In genomic region chr9:116687762-116688160, GRCh38 we compare ENCODE assay signal across 8 cellular contexts. TPM values are rescaled to one million over a fixed set of nuclear protein-coding genes. Genes with fewer than 3 reads are reported as not detected.
DNase-seq lines count a peak whose midpoint lies in the region; ATAC-seq, FAIRE-seq and TF ChIP-seq lines count a peak whose summit lies in the region.

No MANE protein-coding gene starts in this region.

- no peak for TF ChIP-seq CTCF in endothelial cell of umbilical vein (IDR thresholded peaks at IDR 0.05; ENCODE audit: extremely low read depth in 1 of 2, insufficient read depth in 1 of 2, low read depth in 1 of 2, low read length in 2 of 2)

- H3K27ac ChIP-seq in endothelial cell of umbilical vein (ENCODE audit: insufficient read depth, low read depth, low read length), result no peak overlapping the region

- no peaks in the 10 kb centered on the region for H3K27me3 Mint-ChIP-seq in naive thymus-derived CD8-positive, alpha-beta T cell

- peak in 1 of 2 donors; percentile 2 for ATAC-seq in naive thymus-derived CD8-positive, alpha-beta T cell

- POLR2A ChIA-PET in endothelial cell of umbilical vein (lab: Charles Lee), result no interaction called here
- POLR2A ChIA-PET in naive thymus-derived CD8-positive, alpha-beta T cell (lab: Charles Lee), result no interaction called here

- H3K4me3 ChIP-seq in endothelial cell of umbilical vein (replicated peaks in 1 of 3; ENCODE audit: insufficient read depth in 1 of 3, low read depth in 1 of 3, low read length in 3 of 3), result peak overlapping the region; percentile 65 to 82 (median 73)

- intact Hi-C loops in endothelial cell of umbilical vein (cut with micrococcal nuclease), result no loop called here

- no peaks in the 10 kb centered on the region for H3K9me1 ChIP-seq in endothelial cell of umbilical vein (replicated peaks; ENCODE audit: control insufficient read depth, extremely low read depth, insufficient read depth, low read length)

- peaks cover 11% of the 10 kb centered on the region for H3K4me1 ChIP-seq in endothelial cell of umbilical vein (ENCODE audit: control insufficient read depth, extremely low read depth, insufficient read depth, low read length)

- no TSS peak for BruUV-seq in endothelial cell of umbilical vein (replicated peaks; lab: Mats Ljungman, UMichigan)

- H4K20me1 ChIP-seq in endothelial cell of umbilical vein (replicated peaks; ENCODE audit: control insufficient read depth, extremely low read depth, insufficient read depth, low read length), result peaks cover 2% of the 10 kb centered on the region

- peak overlapping the region; percentile 77 to 96 (median 92) for H3K27ac Mint-ChIP-seq in naive thymus-derived CD8-positive, alpha-beta T cell

- peak overlapping the region; percentile 63 for H3K9ac ChIP-seq in endothelial cell of umbilical vein (replicated peaks; ENCODE audit: extremely low read depth, insufficient read depth, low read length)

- no peaks in the 10 kb centered on the region for H3K9me3 ChIP-seq in endothelial cell of umbilical vein (replicated peaks; ENCODE audit: control insufficient read depth, insufficient read depth, low read length)

- TF ChIP-seq POLR2A in endothelial cell of umbilical vein (IDR thresholded peaks at IDR 0.05; ENCODE audit: low read depth, low read length), result no peak

- H3K36me3 ChIP-seq in endothelial cell of umbilical vein (ENCODE audit: control insufficient read depth in 2 of 2, extremely low read depth in 1 of 2, insufficient read depth in 2 of 2, low read length in 2 of 2), result no peaks in the 10 kb centered on the region

- H3K79me2 ChIP-seq in endothelial cell of umbilical vein (ENCODE audit: control insufficient read depth, insufficient read depth, low read length), result peaks cover 41% of the 10 kb centered on the region

- dilution Hi-C loops in endothelial cell of umbilical vein (cut with MboI; ENCODE audit: extremely low pct_ligation_motif_present, low sequenced_read_pairs), result no loop called here

- H3K27me3 ChIP-seq in endothelial cell of umbilical vein (ENCODE audit: control insufficient read depth in 2 of 2, insufficient read depth in 2 of 2, low read length in 2 of 2), result no peaks in the 10 kb centered on the region

- no peak for FAIRE-seq in endothelial cell of umbilical vein (lab: Jason Lieb, UNC)

- H2AFZ ChIP-seq in endothelial cell of umbilical vein (ENCODE audit: low read depth, low read length), result peak overlapping the region; percentile 66

- H3K4me3 Mint-ChIP-seq in naive thymus-derived CD8-positive, alpha-beta T cell, result peak overlapping the region; percentile 83 to 98 (median 92)

- CTCF ChIA-PET in endothelial cell of umbilical vein (lab: Charles Lee), result interaction anchor here (1.4 kb wide), 1 partner anchor 10 kb away, joined by 14 read pairs; no protein-coding TSS in a partner anchor

- peaks cover 0 to 8% (median 0%) of the 10 kb centered on the region in 3 donors for H3K36me3 Mint-ChIP-seq in naive thymus-derived CD8-positive, alpha-beta T cell

- peak overlapping the region; percentile 58 for H3K4me2 ChIP-seq in endothelial cell of umbilical vein (ENCODE audit: insufficient read depth, low read length)

- peaks cover 0 to 8% (median 0%) of the 10 kb centered on the region in 9 donors for H3K9me3 Mint-ChIP-seq in naive thymus-derived CD8-positive, alpha-beta T cell

- peak; percentile 42 for DNase-seq in NCI-H748 (lab: John Stamatoyannopoulos, UW; ENCODE audit: unreplicated experiment)
- DNase-seq in NCI-H748 treated with DMSO at 0.1 percent for 48 hours (lab: John Stamatoyannopoulos, UW), result no peak
- DNase-seq in SK-N-DZ (ENCODE audit: low spot score), result peak; percentile 18
- DNase-seq in endothelial cell of umbilical vein (ENCODE audit: low read depth, low spot score), result no peak
- DNase-seq in naive thymus-derived CD8-positive, alpha-beta T cell, result no peak
- no peak for DNase-seq in C1 segment of cervical spinal cord (lab: John Stamatoyannopoulos, UW)
- no peak for DNase-seq in HuH-7 (ENCODE audit: low spot score)
- DNase-seq in NCI-H524 treated with DMSO at 0.1 percent for 48 hours (lab: John Stamatoyannopoulos, UW), result no peak

- peaks cover 33 to 80% (median 68%) of the 10 kb centered on the region in 4 donors for H3K4me1 Mint-ChIP-seq in naive thymus-derived CD8-positive, alpha-beta T cell

TF ChIP-seq in endothelial cell of umbilical vein, 7 proteins besides CTCF, POLR2A, EP300 and RAD21:
- TF ChIP-seq GATA2 (IDR thresholded peaks at IDR 0.05; ENCODE audit: insufficient read depth, insufficient read length, low read depth, low read length), result no peak
- no peak for TF ChIP-seq MAX (IDR thresholded peaks at IDR 0.05; ENCODE audit: insufficient read depth, insufficient read length)
- no peak for TF ChIP-seq EZH2 (IDR thresholded peaks at IDR 0.05; ENCODE audit: borderline replicate concordance, low read depth, low read length, severe bottlenecking)
- no peak for TF ChIP-seq POLR2AphosphoS5 (IDR thresholded peaks at IDR 0.05; ENCODE audit: insufficient read depth, low read depth, low read length)
- TF ChIP-seq FOS (IDR thresholded peaks at IDR 0.05; ENCODE audit: borderline replicate concordance, insufficient read depth, low read length), result no peak
- TF ChIP-seq MYC (IDR thresholded peaks at IDR 0.05; ENCODE audit: low read depth, low read length), result no peak

RNA-seq across cellular contexts. Expression of gene TRIM32, which starts 0.7 kb away (rescaled TPM):
- polyA plus RNA-seq in SK-N-DZ (2014; cell fraction: cytosol; rRNA removed), result 10.0 TPM in 2 replicates
- 5.4 and 6.7 TPM in 2 replicates for polyA plus RNA-seq in SK-N-DZ (2014; cell fraction: nucleus; rRNA removed)
- total RNA-seq in endothelial cell of umbilical vein, result 18.2 and 18.4 TPM in 2 replicates
- polyA plus RNA-seq in endothelial cell of umbilical vein, result 10.5 and 10.8 TPM in 2 replicates
- 7.8 and 8.4 TPM in 2 replicates for polyA plus RNA-seq in endothelial cell of umbilical vein (2011; cell fraction: cytosol; rRNA removed)
- polyA plus RNA-seq in endothelial cell of umbilical vein (2011; cell fraction: nucleus; rRNA removed), result 9.3 and 9.6 TPM in 2 replicates
- 11.7 and 12.7 TPM in 2 replicates for polyA plus RNA-seq in endothelial cell of umbilical vein (2012)
- 40.0 and 46.0 TPM in 2 replicates for polyA minus RNA-seq in endothelial cell of umbilical vein
- polyA minus RNA-seq in endothelial cell of umbilical vein (2011; cell fraction: cytosol; rRNA and poly(A)+ RNA removed), result 11.1 TPM
- polyA minus RNA-seq in endothelial cell of umbilical vein (2011; cell fraction: nucleus; rRNA and poly(A)+ RNA removed), result 14.0 and 19.3 TPM in 2 replicates
- 10 to 100 TPM; 14.1 to 15.9 TPM for total RNA-seq in naive thymus-derived CD8-positive, alpha-beta T cell
- 10 to 100 TPM in 2 of 3 donors, 1 to 10 TPM in 1; 8.4 to 16.1 (median 11.4) TPM for polyA plus RNA-seq in naive thymus-derived CD8-positive, alpha-beta T cell

Comparison
In these comparisons a context has a peak if more than half of its experiments do, and no peak if none do; other contexts are left out.
1. DNase-seq: peak in NCI-H748 (single experiment) and SK-N-DZ (single experiment); none in NCI-H748 treated with DMSO at 0.1 percent for 48 hours (single experiment), endothelial cell of umbilical vein (single experiment), naive thymus-derived CD8-positive, alpha-beta T cell (0 of 10), C1 segment of cervical spinal cord (0 of 14), HuH-7 (single experiment) and NCI-H524 treated with DMSO at 0.1 percent for 48 hours (single experiment).